In the genomic region with DNA sequence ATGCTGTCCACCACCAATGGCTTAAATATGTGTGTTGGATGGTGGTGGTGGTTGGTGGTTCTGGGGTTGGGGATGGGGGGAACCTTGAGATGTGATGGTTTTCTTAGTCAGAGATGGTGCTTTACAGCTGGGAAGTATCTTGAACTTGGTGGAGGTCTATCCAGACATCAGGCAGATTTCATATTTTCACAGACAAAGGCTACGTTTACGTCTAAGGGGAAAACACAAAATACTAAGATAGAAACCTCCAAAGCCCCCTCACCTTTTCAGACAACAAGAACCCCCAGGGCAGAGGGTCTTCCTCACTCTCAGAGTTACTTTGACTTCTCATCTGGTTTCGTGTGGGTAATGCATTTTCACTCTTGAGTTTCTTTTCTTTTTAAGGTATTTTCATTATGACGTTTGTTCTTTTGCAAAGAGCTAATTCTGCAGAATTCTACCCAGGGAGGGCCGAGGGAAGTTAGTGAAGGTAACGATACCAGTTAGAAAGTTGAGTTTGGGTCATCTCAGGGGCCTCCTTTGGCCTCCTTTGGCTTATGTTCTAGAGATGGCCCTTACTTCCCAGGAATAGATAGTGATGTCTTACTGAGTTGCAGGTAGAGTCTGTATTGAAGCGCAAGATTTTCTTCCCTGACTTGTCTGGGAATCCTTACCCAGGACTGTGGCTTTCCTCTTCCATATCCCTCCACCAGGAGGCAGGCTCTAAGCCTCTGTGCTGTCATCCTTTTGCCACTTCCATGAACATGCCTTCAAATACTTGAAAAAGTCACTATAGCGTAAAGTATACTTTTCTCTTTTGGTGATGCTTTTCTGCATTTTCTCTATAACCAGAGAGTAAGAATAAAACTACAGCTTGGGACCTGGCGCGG, we compare ENCODE assay signal across 7 cellular contexts. TPM values are rescaled to one million over a fixed set of nuclear protein-coding genes. Genes with fewer than 3 reads are reported as not detected.
DNase-seq lines count a peak whose midpoint lies in the region; ATAC-seq, FAIRE-seq and TF ChIP-seq lines count a peak whose summit lies in the region.

No MANE protein-coding gene starts in this region.

- H3K4me1 ChIP-seq in OCI-LY3 (ENCODE audit: low read length), result peaks cover 85% of the 10 kb centered on the region
- H3K4me1 ChIP-seq in foreskin keratinocyte, result no peaks in the 10 kb centered on the region
- H3K4me1 ChIP-seq in suprapubic skin, result no peaks in the 10 kb centered on the region

- peaks cover 94% of the 10 kb centered on the region for H4K20me1 ChIP-seq in OCI-LY3 (ENCODE audit: insufficient read depth, low read length)

- TF ChIP-seq POLR2A in GM12892 (IDR thresholded peaks at IDR 0.05; ENCODE audit: low read depth, low read length) (no peak), suprapubic skin (IDR thresholded peaks at IDR 0.05) (no peak)

- H3K4me2 ChIP-seq in OCI-LY3 (ENCODE audit: low read length), result peak overlapping the region; percentile 81

- WGBS in suprapubic skin, result 91% methylated on average over 10 of the region's 10 CpGs

- FAIRE-seq in GM12892 (lab: Jason Lieb, UNC), result peak; percentile 90

- peaks cover 100% of the 10 kb centered on the region for H3K79me2 ChIP-seq in OCI-LY3 (ENCODE audit: low read length)

- H3K36me3 ChIP-seq in OCI-LY3 (replicated peaks; ENCODE audit: low read depth, low read length) (peaks cover 56% of the 10 kb centered on the region), suprapubic skin (no peaks in the 10 kb centered on the region)

- TF ChIP-seq CTCF in OCI-LY3 (IDR thresholded peaks at IDR 0.05; ENCODE audit: low read depth, low read length) (peak; percentile 53), foreskin keratinocyte (conservative IDR thresholded peaks at IDR 0.05) (peak; percentile 53), suprapubic skin (IDR thresholded peaks at IDR 0.05) (peak in 1 of 2 donors; percentile 13)

- H3K9ac ChIP-seq in OCI-LY3 (ENCODE audit: low read length), result peak overlapping the region; percentile 48; the same call in 1 of the 2 replicates

- no peak for TF ChIP-seq EP300 in suprapubic skin (IDR thresholded peaks at IDR 0.05)

- H3K4me3 ChIP-seq in OCI-LY3 (ENCODE audit: low read length), result peak overlapping the region; percentile 55
- H3K4me3 ChIP-seq in suprapubic skin, result no peak overlapping the region

- peak; percentile 56 for ATAC-seq in GM21786 (IDR thresholded peaks at IDR 0.05; ENCODE audit: unreplicated experiment)
- no peak for ATAC-seq in foreskin keratinocyte

- H3K27ac ChIP-seq in OCI-LY3 (ENCODE audit: low read length), result peak overlapping the region; percentile 92
- H3K27ac ChIP-seq in foreskin keratinocyte, result no peak overlapping the region
- H3K27ac ChIP-seq in suprapubic skin, result no peak overlapping the region

- DNase-seq in GM12892 (ENCODE audit: insufficient read length), result no peak
- no peak for DNase-seq in foreskin keratinocyte
- DNase-seq in midbrain (lab: John Stamatoyannopoulos, UW), result no peak
- DNase-seq in suprapubic skin (ENCODE audit: low spot score in 2 of 2), result no peak
- DNase-seq in germinal center (ENCODE audit: low spot score), result no peak

- H3K9me3 ChIP-seq in OCI-LY3 (ENCODE audit: insufficient read depth, low read length) (no peaks in the 10 kb centered on the region), suprapubic skin (no peaks in the 10 kb centered on the region)

- H3K27me3 ChIP-seq in OCI-LY3 (ENCODE audit: low read depth, low read length), result no peaks in the 10 kb centered on the region
- H3K27me3 ChIP-seq in foreskin keratinocyte, result no peaks in the 10 kb centered on the region
- H3K27me3 ChIP-seq in suprapubic skin, result no peaks in the 10 kb centered on the region

- no peak overlapping the region for H2AFZ ChIP-seq in OCI-LY3 (ENCODE audit: low read depth, low read length)

RNA-seq across cellular contexts. Expression of gene RHOH, which starts 31.9 kb away (rescaled TPM):
- polyA plus RNA-seq in GM12892 (2012; ENCODE audit: missing spikeins), result 93.6 TPM
- not detected in 2 replicates for total RNA-seq in foreskin keratinocyte
- polyA plus RNA-seq in foreskin keratinocyte, result not detected in 2 replicates
- 1 to 10 TPM in 3 of 4 donors, under 1 TPM in 1; 0.91 to 3.5 (median 1.5) TPM for total RNA-seq in suprapubic skin
